Comparison of ENCODE assay signal across 11 cellular contexts in the genomic region with DNA sequence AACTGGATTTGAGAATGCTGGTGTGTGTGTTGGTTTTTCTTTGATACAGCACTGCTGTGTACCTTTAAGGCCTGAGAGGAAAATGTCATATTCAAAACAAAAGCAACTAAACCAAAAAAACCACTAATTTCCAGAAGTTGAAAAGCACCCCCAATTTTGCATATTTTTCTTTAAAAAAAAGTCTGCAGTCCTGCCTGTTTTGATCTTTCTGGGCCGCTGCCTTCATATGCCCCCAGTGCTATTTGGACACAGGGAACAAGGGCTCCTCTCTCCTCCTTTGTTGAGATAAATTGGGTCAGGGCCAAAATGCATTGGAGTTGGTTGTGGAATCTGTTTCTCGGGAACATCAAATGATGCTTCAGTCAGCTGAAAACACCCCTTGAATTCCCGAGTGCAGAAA. TPM values are rescaled to one million over a fixed set of nuclear protein-coding genes. Genes with fewer than 3 reads are reported as not detected.
DNase-seq lines count a peak whose midpoint lies in the region; ATAC-seq, FAIRE-seq and TF ChIP-seq lines count a peak whose summit lies in the region.
"Had no signal": no experiment of that assay in that cellular context is flagged by ENCODE, and none has a peak within 500 bp of the region (broad histone marks: within the 10 kb centered on the region; RNA-seq: fewer than 3 reads in every experiment).

No MANE protein-coding gene starts in this region.

- H3K27ac ChIP-seq in HepG2 (ENCODE audit: extremely low read length, insufficient read depth, low read length): no peak overlapping the region
- H3K27ac ChIP-seq: BLaER1 treated with 17β-estradiol and CSF1 and Interleukin-3, amounts not matched to agents 10 nM and 100 nM had no signal

- H2AFZ ChIP-seq in HepG2 (ENCODE audit: low read length): no peak overlapping the region

- no peak overlapping the region for H3K4me2 ChIP-seq in HepG2 (ENCODE audit: low read depth, low read length)
- H3K4me2 ChIP-seq: BLaER1 treated with 17β-estradiol and CSF1 and Interleukin-3, amounts not matched to agents 10 nM and 100 nM had no signal

- no peak overlapping the region for H3K4me3 Mint-ChIP-seq in activated T-helper 2 cell treated with anti-CD3 and anti-CD28 coated beads, Interferon-gamma antibody, Interleukin-2, Interleukin-4, amounts not matched to agents 10 μg/mL and 5 μg/mL and 100 μg/mL, durations not matched to agents 14 hours and 24 hours and 36 hours (ENCODE audit: low read depth)
- H3K4me3 Mint-ChIP-seq: stimulated activated naive CD8-positive, alpha-beta T cell treated with anti-CD3 and anti-CD28 coated beads, Interleukin-15, amount 100 ng/mL, for 72 hours had no signal

- H3K9me3 ChIP-seq in HepG2 (ENCODE audit: low read length): no peaks in the 10 kb centered on the region
- H3K9me3 ChIP-seq: BLaER1 treated with 17β-estradiol and CSF1 and Interleukin-3, amounts not matched to agents 10 nM and 100 nM had no signal

- peaks cover 12% of the 10 kb centered on the region for H3K4me1 Mint-ChIP-seq in activated T-helper 2 cell treated with anti-CD3 and anti-CD28 coated beads, Interferon-gamma antibody, Interleukin-2, Interleukin-4, amounts not matched to agents 10 μg/mL and 5 μg/mL and 100 μg/mL, durations not matched to agents 14 hours and 24 hours and 36 hours (ENCODE audit: low read depth)

- peaks cover 12% of the 10 kb centered on the region for H3K36me3 Mint-ChIP-seq in activated T-helper 2 cell treated with anti-CD3 and anti-CD28 coated beads, Interferon-gamma antibody, Interleukin-2, Interleukin-4, amounts not matched to agents 10 μg/mL and 5 μg/mL and 100 μg/mL, durations not matched to agents 14 hours and 24 hours and 36 hours (ENCODE audit: low read depth)

- no peak for TF ChIP-seq RAD21 in HepG2 (CRISPR knock-in tag; IDR thresholded peaks at IDR 0.05)

- in situ Hi-C loops in G401 (cut with HindIII; ENCODE audit: low sequenced_read_pairs) (no loop called here), HepG2 (cut with HindIII; ENCODE audit: extremely low pct_ligation_motif_present, low pct_unique_long_range_greater_than_20kb) (no loop called here)

- no peaks in the 10 kb centered on the region for H3K27me3 ChIP-seq in HepG2 (ENCODE audit: control insufficient read depth in 1 of 2, insufficient read depth in 2 of 2, low read length in 2 of 2)
- H3K27me3 ChIP-seq: BLaER1 treated with 17β-estradiol and CSF1 and Interleukin-3, amounts not matched to agents 10 nM and 100 nM had no signal

- H3K79me2 ChIP-seq in HepG2 (ENCODE audit: insufficient read depth, low read length): no peaks in the 10 kb centered on the region

- TF ChIP-seq CTCF in HepG2 (CRISPR knock-in tag; IDR thresholded peaks at IDR 0.05): no peak

- ATAC-seq in GM19324 (IDR thresholded peaks at IDR 0.05; ENCODE audit: low FRiP score, unreplicated experiment): peak; percentile 45
- ATAC-seq in HG02981 (IDR thresholded peaks at IDR 0.05; ENCODE audit: unreplicated experiment): peak; percentile 73
- no peak for ATAC-seq in HepG2
- ATAC-seq: stimulated activated naive CD8-positive, alpha-beta T cell treated with anti-CD3 and anti-CD28 coated beads, Interleukin-15, amount 100 ng/mL, for 72 hours had no signal

- peaks cover 64 to 88% of the 10 kb centered on the region in 2 experiments for H3K36me3 ChIP-seq in HepG2 (replicated peaks in 1 of 2; ENCODE audit: control insufficient read depth in 1 of 2, insufficient read depth in 2 of 2, low read length in 2 of 2)

- POLR2A ChIA-PET in HepG2 (lab: Yijun Ruan, JAX): interaction anchor here (0.9 kb wide), 1 partner anchor 9 kb away, joined by 3 read pairs; no protein-coding TSS in a partner anchor

- TF ChIP-seq EP300 in HepG2 (IDR thresholded peaks at IDR 0.05; ENCODE audit: low read depth in 2 of 2, low read length in 2 of 2) (no peak), HepG2 (CRISPR knock-in tag; IDR thresholded peaks at IDR 0.05; ENCODE audit: borderline replicate concordance) (no peak)

- H3K27me3 Mint-ChIP-seq in activated T-helper 2 cell treated with anti-CD3 and anti-CD28 coated beads, Interferon-gamma antibody, Interleukin-2, Interleukin-4, amounts not matched to agents 10 μg/mL and 5 μg/mL and 100 μg/mL, durations not matched to agents 14 hours and 24 hours and 36 hours (ENCODE audit: low read depth): no peaks in the 10 kb centered on the region
- H3K27me3 Mint-ChIP-seq: stimulated activated naive CD8-positive, alpha-beta T cell treated with anti-CD3 and anti-CD28 coated beads, Interleukin-15, amount 100 ng/mL, for 72 hours had no signal

- TF ChIP-seq POLR2A in HepG2 (IDR thresholded peaks at IDR 0.05; ENCODE audit: insufficient read depth in 1 of 2, low read depth in 2 of 2, low read length in 2 of 2): no peak

- peak; percentile 29 for DNase-seq in G401 (ENCODE audit: low spot score)
- DNase-seq in activated T-helper 2 cell treated with anti-CD3 and anti-CD28 coated beads, Interferon-gamma antibody, Interleukin-2, Interleukin-4, amounts not matched to agents 10 μg/mL and 5 μg/mL and 100 μg/mL, durations not matched to agents 14 hours and 24 hours and 36 hours (ENCODE audit: low spot score): no peak
- no peak for DNase-seq in HepG2 (ENCODE audit: low spot score)
- DNase-seq in A172 (ENCODE audit: low spot score): no peak
- no peak for DNase-seq in effector CD8-positive, alpha-beta T cell (lab: John Stamatoyannopoulos, UW)
- DNase-seq in NCI-H446 treated with DMSO at 0.1 percent for 48 hours (lab: John Stamatoyannopoulos, UW): no peak
- DNase-seq: KBM-7; stimulated activated naive CD8-positive, alpha-beta T cell treated with anti-CD3 and anti-CD28 coated beads, Interleukin-15, amount 100 ng/mL, for 72 hours had no signal

- peaks cover 35% of the 10 kb centered on the region for H3K4me1 ChIP-seq in HepG2 (ENCODE audit: insufficient read depth, low read length)

- no peak for FAIRE-seq in HepG2 (lab: Jason Lieb, UNC)

- no peak overlapping the region for H3K4me3 ChIP-seq in HepG2 (replicated peaks in 1 of 3; ENCODE audit: insufficient read depth in 1 of 3, low read depth in 2 of 3, low read length in 3 of 3)
- H3K4me3 ChIP-seq: BLaER1 treated with 17β-estradiol and CSF1 and Interleukin-3, amounts not matched to agents 10 nM and 100 nM had no signal

- H3K27ac Mint-ChIP-seq in activated T-helper 2 cell treated with anti-CD3 and anti-CD28 coated beads, Interferon-gamma antibody, Interleukin-2, Interleukin-4, amounts not matched to agents 10 μg/mL and 5 μg/mL and 100 μg/mL, durations not matched to agents 14 hours and 24 hours and 36 hours: peak overlapping the region; percentile 26

- 90% methylated on average over 3 of the region's 3 CpGs for WGBS in HepG2 (ENCODE audit: low lambda C conversion rate)

- no TSS peak for BruUV-seq in HepG2 (replicated peaks; lab: Mats Ljungman, UMichigan)

- no peak overlapping the region for H3K9ac ChIP-seq in HepG2 (ENCODE audit: insufficient read depth, low read depth, low read length)

- CTCF ChIA-PET in HepG2 (lab: Yijun Ruan, JAX; ENCODE audit: low intra/inter-chr PET ratio, low total read pairs): interaction anchor here (5.3 kb wide), 1 partner anchor 57 kb away, joined by 91 read pairs; no protein-coding TSS in a partner anchor

- intact Hi-C loops in activated T-helper 2 cell treated with anti-CD3 and anti-CD28 coated beads, Interferon-gamma antibody, Interleukin-2, Interleukin-4, amounts not matched to agents 10 μg/mL and 5 μg/mL and 100 μg/mL, durations not matched to agents 14 hours and 24 hours and 36 hours (cut with micrococcal nuclease): no loop called here
- intact Hi-C loops in HepG2 (cut with micrococcal nuclease; ENCODE audit: unreplicated experiment): loop anchor here (10.0 kb wide), 1 partner anchor 216 kb away; no protein-coding TSS in a partner anchor

- H3K9me3 Mint-ChIP-seq in activated T-helper 2 cell treated with anti-CD3 and anti-CD28 coated beads, Interferon-gamma antibody, Interleukin-2, Interleukin-4, amounts not matched to agents 10 μg/mL and 5 μg/mL and 100 μg/mL, durations not matched to agents 14 hours and 24 hours and 36 hours: no peaks in the 10 kb centered on the region
- H3K9me3 Mint-ChIP-seq: stimulated activated naive CD8-positive, alpha-beta T cell treated with anti-CD3 and anti-CD28 coated beads, Interleukin-15, amount 100 ng/mL, for 72 hours had no signal

- peaks cover 7% of the 10 kb centered on the region for H4K20me1 ChIP-seq in HepG2 (ENCODE audit: insufficient read depth, low read length)

TF ChIP-seq in HepG2, 621 proteins besides CTCF, POLR2A, EP300 and RAD21 (continues in another document):
- no peak for TF ChIP-seq ZNF567 (CRISPR knock-in tag; IDR thresholded peaks at IDR 0.05; ENCODE audit: borderline replicate concordance)

RNA-seq across cellular contexts. Expression of a gene that starts 26.9 kb away (rescaled TPM):
- total RNA-seq in G401 (2014; rRNA removed; shearing (Covaris generic)): 34.2 and 38.3 TPM in 2 replicates
- 12.9 and 13.5 TPM in 2 replicates for total RNA-seq in activated T-helper 2 cell treated with anti-CD3 and anti-CD28 coated beads, Interferon-gamma antibody, Interleukin-2, Interleukin-4, amounts not matched to agents 10 μg/mL and 5 μg/mL and 100 μg/mL, durations not matched to agents 14 hours and 24 hours and 36 hours
- total RNA-seq in HepG2 (2016; rRNA removed; fragmentation: Illumina TruSeq; extraction: Trizol): 130 and 138 TPM in 2 replicates
- total RNA-seq in HepG2 (2016; cell fraction: cytosol; rRNA removed; fragmentation: Illumina TruSeq; extraction: Trizol; ENCODE audit: low read depth): 22.1 and 23.2 TPM in 2 replicates
- total RNA-seq in HepG2 (2016; cell fraction: insoluble cytoplasmic fraction; rRNA removed; fragmentation: Illumina TruSeq; extraction: Trizol): 114 and 146 TPM in 2 replicates
- total RNA-seq in HepG2 (2016; cell fraction: membrane; rRNA removed; fragmentation: Illumina TruSeq; extraction: Trizol): 63.0 and 65.0 TPM in 2 replicates
- total RNA-seq in HepG2 (2016; cell fraction: nucleus; rRNA removed; fragmentation: Illumina TruSeq; extraction: Trizol): 59.4 and 71.5 TPM in 2 replicates
- polyA plus RNA-seq in HepG2 (2011; rRNA removed): 267 and 269 TPM in 2 replicates
- 182 and 277 TPM in 2 replicates for polyA plus RNA-seq in HepG2 (2011; cell fraction: cytosol; rRNA removed)
- 334 and 385 TPM in 2 replicates for polyA plus RNA-seq in HepG2 (2011; cell fraction: nucleus; rRNA removed)
- 220 and 249 TPM in 2 replicates for polyA plus RNA-seq in HepG2 (2012)
- 21.5 and 27.7 TPM in 2 replicates for polyA plus RNA-seq in HepG2 (2016; cell fraction: cytosol; fragmentation: Illumina TruSeq; extraction: Trizol; ENCODE audit: low read depth)
- 122 and 156 TPM in 2 replicates for polyA plus RNA-seq in HepG2 (2016; cell fraction: insoluble cytoplasmic fraction; fragmentation: Illumina TruSeq; extraction: Trizol; ENCODE audit: low read depth)
- 42.5 and 45.9 TPM in 2 replicates for polyA plus RNA-seq in HepG2 (2016; cell fraction: membrane; fragmentation: Illumina TruSeq; extraction: Trizol; ENCODE audit: low read depth)
- polyA plus RNA-seq in HepG2 (2016; cell fraction: nucleus; fragmentation: Illumina TruSeq; extraction: Trizol; ENCODE audit: insufficient read depth, low read depth): 148 and 163 TPM in 2 replicates
- 33.0 and 786 TPM in 2 replicates for polyA minus RNA-seq in HepG2 (2011; rRNA and poly(A)+ RNA removed; ENCODE audit: low replicate concordance)
- 198 TPM in 2 replicates for polyA minus RNA-seq in HepG2 (2011; cell fraction: cytosol; rRNA and poly(A)+ RNA removed)
- polyA minus RNA-seq in HepG2 (2011; cell fraction: nucleus; rRNA and poly(A)+ RNA removed): 79.2 and 86.4 TPM in 2 replicates
- total RNA-seq in A172 (2014; rRNA removed; shearing (Covaris generic)): 17.3 and 17.6 TPM in 2 replicates
